Comparison of ENCODE assay signal across 13 cellular contexts in the genomic region with DNA sequence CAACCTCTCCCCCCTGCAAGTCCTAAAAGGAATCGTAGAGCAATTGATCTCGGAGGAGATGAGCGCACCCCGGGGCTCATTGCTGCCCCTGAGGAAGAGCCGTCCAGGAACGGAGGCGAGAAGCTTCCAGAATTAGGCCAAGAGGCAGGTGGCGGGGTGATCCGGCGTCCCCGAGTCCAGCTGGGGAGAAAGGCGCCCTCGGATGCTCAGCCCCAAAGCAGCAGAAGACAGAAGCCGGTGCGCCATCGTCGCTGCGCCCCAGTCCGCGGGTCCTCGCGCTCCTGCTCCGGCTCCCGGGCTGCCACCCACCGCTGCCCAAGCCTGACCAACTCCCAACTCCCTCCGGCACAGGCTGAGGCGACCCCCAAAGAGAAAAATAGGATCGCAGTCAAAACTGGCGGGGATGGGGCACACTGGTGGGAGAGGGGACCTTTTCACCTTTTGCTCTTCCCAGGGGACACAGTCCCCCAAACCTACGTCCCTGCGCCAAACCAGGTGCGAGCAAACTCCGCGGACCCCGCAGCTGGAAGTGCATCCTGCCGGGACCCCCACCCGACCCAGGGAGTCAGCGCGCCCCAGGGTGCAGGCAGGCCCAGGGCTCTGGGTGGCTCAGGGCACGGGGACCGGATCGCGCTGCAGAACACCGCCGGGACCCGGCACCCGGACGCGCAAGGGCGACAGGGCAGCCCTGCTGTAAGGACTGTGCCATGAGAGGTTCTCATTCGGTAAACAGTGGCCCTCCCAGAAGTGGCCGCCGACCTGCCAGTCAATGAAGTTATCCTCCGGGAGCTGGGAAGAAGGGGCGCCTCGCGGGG. TPM values are rescaled to one million over a fixed set of nuclear protein-coding genes. Genes with fewer than 3 reads are reported as not detected.
DNase-seq lines count a peak whose midpoint lies in the region; ATAC-seq and TF ChIP-seq lines count a peak whose summit lies in the region.
"Had no signal": no experiment of that assay in that cellular context is flagged by ENCODE, and none has a peak within 500 bp of the region (broad histone marks: within the 10 kb centered on the region; RNA-seq: fewer than 3 reads in every experiment).

No MANE protein-coding gene starts in this region.

- H3K4me3 ChIP-seq in cardiac muscle cell, result peak overlapping the region; percentile 58
- peak overlapping the region; percentile 47 to 70 (median 58) for H3K4me3 ChIP-seq in esophagus squamous epithelium

- H3K36me3 ChIP-seq in cardiac muscle cell (no peaks in the 10 kb centered on the region), esophagus squamous epithelium (no peaks in the 10 kb centered on the region)

- no peak overlapping the region for H3K27ac ChIP-seq in cardiac muscle cell
- H3K27ac ChIP-seq in esophagus squamous epithelium, result peak overlapping the region; percentile 71 to 85 (median 76)
- H3K27ac ChIP-seq: VCaP had no signal

- H3K27me3 ChIP-seq in cardiac muscle cell (no peaks in the 10 kb centered on the region), esophagus squamous epithelium (peaks cover 0 to 15% (median 0%) of the 10 kb centered on the region in 4 donors)

- DNase-seq in cardiac muscle cell (ENCODE audit: low read depth in 1 of 2, low spot score in 1 of 2), result peak in 1 of 2 donors; percentile 61
- no peak for DNase-seq in Right ventricle myocardium superior
- DNase-seq in esophagus squamous epithelium (lab: John Stamatoyannopoulos, UW), result no peak
- no peak for DNase-seq in neural crest cell (ENCODE audit: low read depth, low spot score)
- no peak for DNase-seq in activated T-cell treated with anti-CD3 and anti-CD28 coated beads, Interleukin-2, amount 50 U/mL, for 1 hour
- DNase-seq: activated naive CD8-positive, alpha-beta T cell treated with anti-CD3 and anti-CD28 coated beads, Interleukin-2, amount 10 ng/mL, durations not matched to agents 7 days and 5 days; hypothalamus; NK-92 treated with Interleukin-12 subunit alpha and Interleukin-12 subunit beta, amount 100 ng/mL, for 24 hours had no signal

- intact Hi-C loops in Right ventricle myocardium superior (cut with DNase I), result no loop called here
- intact Hi-C loops in esophagus squamous epithelium (cut with DNase I), result no loop called here

- no peaks in the 10 kb centered on the region for H3K36me3 Mint-ChIP-seq in neural crest cell (ENCODE audit: low read depth)
- H3K36me3 Mint-ChIP-seq: activated naive CD8-positive, alpha-beta T cell treated with anti-CD3 and anti-CD28 coated beads, Interleukin-2, amount 10 ng/mL, durations not matched to agents 7 days and 5 days had no signal

- no peaks in the 10 kb centered on the region for H3K9me3 Mint-ChIP-seq in neural crest cell
- H3K9me3 Mint-ChIP-seq: activated naive CD8-positive, alpha-beta T cell treated with anti-CD3 and anti-CD28 coated beads, Interleukin-2, amount 10 ng/mL, durations not matched to agents 7 days and 5 days had no signal

- H3K27ac Mint-ChIP-seq in neural crest cell (ENCODE audit: unreplicated experiment), result no peak overlapping the region
- H3K27ac Mint-ChIP-seq: activated naive CD8-positive, alpha-beta T cell treated with anti-CD3 and anti-CD28 coated beads, Interleukin-2, amount 10 ng/mL, durations not matched to agents 7 days and 5 days had no signal

- peak overlapping the region; percentile 92 for H3K4me3 Mint-ChIP-seq in neural crest cell
- H3K4me3 Mint-ChIP-seq: activated naive CD8-positive, alpha-beta T cell treated with anti-CD3 and anti-CD28 coated beads, Interleukin-2, amount 10 ng/mL, durations not matched to agents 7 days and 5 days had no signal

- peaks cover 85% of the 10 kb centered on the region for H3K27me3 Mint-ChIP-seq in neural crest cell (ENCODE audit: low read depth)

- H3K9me3 ChIP-seq in cardiac muscle cell (ENCODE audit: low read depth), result no peaks in the 10 kb centered on the region
- no peaks in the 10 kb centered on the region for H3K9me3 ChIP-seq in esophagus squamous epithelium

- no peak for TF ChIP-seq CTCF in cardiac muscle cell (IDR thresholded peaks at IDR 0.05; ENCODE audit: low read depth, low read length)
- TF ChIP-seq CTCF in esophagus squamous epithelium (IDR thresholded peaks at IDR 0.05), result no peak
- no peak for TF ChIP-seq CTCF in neural crest cell (conservative IDR thresholded peaks at IDR 0.05)

- TF ChIP-seq POLR2A in esophagus squamous epithelium (IDR thresholded peaks at IDR 0.05), result no peak

- no peak for ATAC-seq in Right ventricle myocardium superior (ENCODE audit: poor library complexity)
- ATAC-seq in HG02981 (IDR thresholded peaks at IDR 0.05; ENCODE audit: unreplicated experiment), result no peak
- ATAC-seq in GM21526 (IDR thresholded peaks at IDR 0.05; ENCODE audit: low FRiP score, unreplicated experiment), result no peak
- no peak for ATAC-seq in HG03457 (IDR thresholded peaks at IDR 0.05; ENCODE audit: unreplicated experiment)
- ATAC-seq: HCT116 had no signal

- WGBS in esophagus squamous epithelium, 2 donors, result 13 to 26% methylated on average over 11 of the region's 57 CpGs

- peaks cover 48% of the 10 kb centered on the region for H3K4me1 Mint-ChIP-seq in neural crest cell
- H3K4me1 Mint-ChIP-seq: activated naive CD8-positive, alpha-beta T cell treated with anti-CD3 and anti-CD28 coated beads, Interleukin-2, amount 10 ng/mL, durations not matched to agents 7 days and 5 days had no signal

- H3K4me1 ChIP-seq in cardiac muscle cell (ENCODE audit: low read depth) (peaks cover 34% of the 10 kb centered on the region), esophagus squamous epithelium (peaks cover 0 to 58% (median 0%) of the 10 kb centered on the region in 3 donors)

RNA-seq across cellular contexts. Expression of a gene that starts 8.5 kb away (rescaled TPM):
- total RNA-seq in cardiac muscle cell (92.6 and 115 TPM in 2 replicates), Right ventricle myocardium superior (41.7 TPM), esophagus squamous epithelium (10 to 100 TPM; 17.8 to 56.1 (median 28.5) TPM), neural crest cell (101 and 107 TPM in 2 replicates)
- polyA plus RNA-seq in cardiac muscle cell, result 121 and 149 TPM in 2 replicates
- total RNA-seq: activated naive CD8-positive, alpha-beta T cell treated with anti-CD3 and anti-CD28 coated beads, Interleukin-2, amount 10 ng/mL, durations not matched to agents 7 days and 5 days had no signal
